In the genomic region with DNA sequence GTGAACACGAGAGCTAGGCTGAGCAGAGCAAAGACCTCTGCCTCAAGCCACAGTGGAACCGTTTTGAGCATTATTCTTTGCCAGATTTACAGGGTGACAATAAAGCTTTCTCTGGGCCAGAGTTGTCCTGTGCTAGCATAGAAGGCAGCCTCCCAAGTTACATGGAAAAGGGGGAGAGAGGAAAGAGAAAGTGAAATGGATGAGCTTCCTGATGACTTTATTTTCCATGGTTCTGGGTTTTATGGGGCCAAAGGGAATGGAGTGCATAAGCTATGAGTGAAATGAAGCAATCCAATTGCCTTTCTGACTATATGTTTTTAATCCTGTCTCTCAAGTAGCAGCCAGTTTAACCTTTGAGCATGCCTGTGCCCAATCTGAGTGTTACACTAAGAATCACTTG, we compare ENCODE assay signal across 26 cellular contexts.
"Had no signal": no experiment of that assay in that cellular context is flagged by ENCODE, and none has a peak within 500 bp of the region (broad histone marks: within the 10 kb centered on the region; RNA-seq: fewer than 3 reads in every experiment).

No MANE protein-coding gene starts in this region.

- H3K27ac ChIP-seq: heart left ventricle, left ventricle myocardium inferior, ovary, right atrium auricular region, right lobe of liver, skin epidermis, suprapubic skin, thoracic aorta, tibial artery, upper lobe of right lung had no signal

- H3K36me3 Mint-ChIP-seq: immature natural killer cell; mesothelial cell of epicardium; natural killer cell treated with Interleukin-12 subunit alpha and Interleukin-12 subunit beta and Interleukin-15 and Interleukin-18, amount 100 ng/mL, for 72 hours; stimulated activated memory B cell treated with anti-CD40 and anti-IgM and Interleukin-4, amounts not matched to agents 10 μg/mL and 1 μg/mL and 100 μg/mL, for 72 hours had no signal

- H3K9me3 ChIP-seq: heart left ventricle, ovary, right atrium auricular region, suprapubic skin, thoracic aorta, tibial artery, upper lobe of right lung had no signal

- H3K4me1 ChIP-seq: left ventricle myocardium inferior, right atrium auricular region, right lobe of liver, suprapubic skin, upper lobe of right lung had no signal

- H3K4me3 Mint-ChIP-seq: immature natural killer cell; mesothelial cell of epicardium; naive thymus-derived CD4-positive, alpha-beta T cell; natural killer cell treated with Interleukin-12 subunit alpha and Interleukin-12 subunit beta and Interleukin-15 and Interleukin-18, amount 100 ng/mL, for 72 hours; stimulated activated memory B cell treated with anti-CD40 and anti-IgM and Interleukin-4, amounts not matched to agents 10 μg/mL and 1 μg/mL and 100 μg/mL, for 72 hours had no signal

- H3K36me3 ChIP-seq: heart left ventricle, left ventricle myocardium inferior, ovary, right atrium auricular region, suprapubic skin, thoracic aorta, tibial artery, upper lobe of right lung had no signal

- H3K27ac Mint-ChIP-seq: immature natural killer cell; mesothelial cell of epicardium; naive thymus-derived CD4-positive, alpha-beta T cell; natural killer cell treated with Interleukin-12 subunit alpha and Interleukin-12 subunit beta and Interleukin-15 and Interleukin-18, amount 100 ng/mL, for 72 hours; progenitor cell of endocrine pancreas; stimulated activated memory B cell treated with anti-CD40 and anti-IgM and Interleukin-4, amounts not matched to agents 10 μg/mL and 1 μg/mL and 100 μg/mL, for 72 hours had no signal

- FAIRE-seq: islet of Langerhans, kidney, urothelium cell line had no signal

- DNase-seq: heart left ventricle; hypothalamus; immature natural killer cell; kidney; left ventricle myocardium inferior; mesendoderm; naive thymus-derived CD4-positive, alpha-beta T cell; ovary; right lobe of liver; stimulated activated CD4-positive, alpha-beta T cell treated with anti-CD3 and anti-CD28 coated beads, Interleukin-12 subunit alpha, Interleukin-12 subunit beta, amount 100 ng/mL, for 4 hours; stimulated activated CD4-positive, alpha-beta T cell treated with anti-CD3 and anti-CD28 coated beads, Interleukin-15, amount 100 ng/mL, for 24 hours; stimulated activated CD4-positive, alpha-beta T cell treated with anti-CD3 and anti-CD28 coated beads, Interleukin-4, amount 100 ng/mL, for 24 hours; stimulated activated naive CD4-positive, alpha-beta T cell treated with Interleukin-2 at 50 U/mL for 16 hours; tibial artery; upper lobe of right lung had no signal

- ATAC-seq: naive thymus-derived CD4-positive, alpha-beta T cell; natural killer cell treated with Interleukin-12 subunit alpha and Interleukin-12 subunit beta and Interleukin-15 and Interleukin-18, amount 100 ng/mL, for 72 hours; stimulated activated memory B cell treated with anti-CD40 and anti-IgM and Interleukin-4, amounts not matched to agents 10 μg/mL and 1 μg/mL and 100 μg/mL, for 72 hours had no signal

- H3K9me3 Mint-ChIP-seq: natural killer cell treated with Interleukin-12 subunit alpha and Interleukin-12 subunit beta and Interleukin-15 and Interleukin-18, amount 100 ng/mL, for 72 hours; stimulated activated memory B cell treated with anti-CD40 and anti-IgM and Interleukin-4, amounts not matched to agents 10 μg/mL and 1 μg/mL and 100 μg/mL, for 72 hours had no signal

- H3K27me3 ChIP-seq: heart left ventricle, ovary, right atrium auricular region, right lobe of liver, suprapubic skin, tibial artery, upper lobe of right lung had no signal

- H3K4me1 Mint-ChIP-seq: immature natural killer cell; stimulated activated memory B cell treated with anti-CD40 and anti-IgM and Interleukin-4, amounts not matched to agents 10 μg/mL and 1 μg/mL and 100 μg/mL, for 72 hours had no signal

- H3K4me3 ChIP-seq: heart left ventricle, left ventricle myocardium inferior, lung, ovary, right atrium auricular region, right lobe of liver, skin epidermis, suprapubic skin, thoracic aorta, tibial artery, upper lobe of right lung had no signal
